8 cellular contexts compared by ENCODE assay signal in genomic region chr16:30394603-30395154, GRCh38. TPM values are rescaled to one million over a fixed set of nuclear protein-coding genes. Genes with fewer than 3 reads are reported as not detected.
DNase-seq lines count a peak whose midpoint lies in the region; ATAC-seq and TF ChIP-seq lines count a peak whose summit lies in the region.

No MANE protein-coding gene starts in this region.

- peaks cover 0 to 26% of the 10 kb centered on the region in 2 donors for H3K4me1 ChIP-seq in right atrium auricular region

- H3K4me3 ChIP-seq in right atrium auricular region = peak overlapping the region; percentile 83
- peak overlapping the region; percentile 80 for H3K4me3 ChIP-seq in skeletal muscle cell (ENCODE audit: low read depth, low read length)

- no peaks in the 10 kb centered on the region for H3K27me3 Mint-ChIP-seq in activated CD4-positive, alpha-beta T cell treated with anti-CD3 and anti-CD28 coated beads, Interleukin-2, amount 10 ng/mL, durations not matched to agents 24 days and 14 days
- no peaks in the 10 kb centered on the region for H3K27me3 Mint-ChIP-seq in activated T-helper 1 cell treated with anti-CD3 and anti-CD28 coated beads, Interleukin-12 subunit alpha, Interleukin-12 subunit beta, Interleukin-2, Interleukin-4 antibody, amounts not matched to agents 30 ng/mL and 10 ng/mL and 1 ng/mL, durations not matched to agents 14 hours and 24 hours and 36 hours (ENCODE audit: insufficient read depth)

- ATAC-seq in HG02973 (IDR thresholded peaks at IDR 0.05; ENCODE audit: unreplicated experiment) = no peak

- H3K36me3 Mint-ChIP-seq in activated CD4-positive, alpha-beta T cell treated with anti-CD3 and anti-CD28 coated beads, Interleukin-2, amount 10 ng/mL, durations not matched to agents 24 days and 14 days (ENCODE audit: low read depth) = peaks cover 19% of the 10 kb centered on the region
- peaks cover 16% of the 10 kb centered on the region for H3K36me3 Mint-ChIP-seq in activated T-helper 1 cell treated with anti-CD3 and anti-CD28 coated beads, Interleukin-12 subunit alpha, Interleukin-12 subunit beta, Interleukin-2, Interleukin-4 antibody, amounts not matched to agents 30 ng/mL and 10 ng/mL and 1 ng/mL, durations not matched to agents 14 hours and 24 hours and 36 hours (ENCODE audit: low read depth)

- peaks cover 11% of the 10 kb centered on the region for H3K36me3 ChIP-seq in right atrium auricular region

- H3K27ac Mint-ChIP-seq in activated CD4-positive, alpha-beta T cell treated with anti-CD3 and anti-CD28 coated beads, Interleukin-2, amount 10 ng/mL, durations not matched to agents 24 days and 14 days = peak overlapping the region; percentile 86
- peak overlapping the region; percentile 72 for H3K27ac Mint-ChIP-seq in activated T-helper 1 cell treated with anti-CD3 and anti-CD28 coated beads, Interleukin-12 subunit alpha, Interleukin-12 subunit beta, Interleukin-2, Interleukin-4 antibody, amounts not matched to agents 30 ng/mL and 10 ng/mL and 1 ng/mL, durations not matched to agents 14 hours and 24 hours and 36 hours

- TF ChIP-seq CTCF in right atrium auricular region (IDR thresholded peaks at IDR 0.05) = no peak

- H3K27ac ChIP-seq in right atrium auricular region = peak overlapping the region; percentile 84 to 89

- H3K9me3 Mint-ChIP-seq in activated CD4-positive, alpha-beta T cell treated with anti-CD3 and anti-CD28 coated beads, Interleukin-2, amount 10 ng/mL, durations not matched to agents 24 days and 14 days = no peaks in the 10 kb centered on the region
- no peaks in the 10 kb centered on the region for H3K9me3 Mint-ChIP-seq in activated T-helper 1 cell treated with anti-CD3 and anti-CD28 coated beads, Interleukin-12 subunit alpha, Interleukin-12 subunit beta, Interleukin-2, Interleukin-4 antibody, amounts not matched to agents 30 ng/mL and 10 ng/mL and 1 ng/mL, durations not matched to agents 14 hours and 24 hours and 36 hours

- H3K27me3 ChIP-seq in right atrium auricular region = no peaks in the 10 kb centered on the region

- H3K9me3 ChIP-seq in right atrium auricular region = no peaks in the 10 kb centered on the region

- H3K4me3 Mint-ChIP-seq in activated CD4-positive, alpha-beta T cell treated with anti-CD3 and anti-CD28 coated beads, Interleukin-2, amount 10 ng/mL, durations not matched to agents 24 days and 14 days = peak overlapping the region; percentile 96
- peak overlapping the region; percentile 90 for H3K4me3 Mint-ChIP-seq in activated T-helper 1 cell treated with anti-CD3 and anti-CD28 coated beads, Interleukin-12 subunit alpha, Interleukin-12 subunit beta, Interleukin-2, Interleukin-4 antibody, amounts not matched to agents 30 ng/mL and 10 ng/mL and 1 ng/mL, durations not matched to agents 14 hours and 24 hours and 36 hours

- intact Hi-C loops in activated CD4-positive, alpha-beta T cell treated with anti-CD3 and anti-CD28 coated beads, Interleukin-2, amount 10 ng/mL, durations not matched to agents 24 days and 14 days (cut with micrococcal nuclease) = loop anchor here (1.0 to 2.0 kb wide), 3 partner anchors 12 to 16 kb away; partner anchors contain the start of genes SEPTIN1 and ZNF771
- intact Hi-C loops in activated T-helper 1 cell treated with anti-CD3 and anti-CD28 coated beads, Interleukin-12 subunit alpha, Interleukin-12 subunit beta, Interleukin-2, Interleukin-4 antibody, amounts not matched to agents 30 ng/mL and 10 ng/mL and 1 ng/mL, durations not matched to agents 14 hours and 24 hours and 36 hours (cut with micrococcal nuclease) = loop anchor here (1.0 kb wide), 3 partner anchors 12 to 16 kb away; partner anchors contain the start of genes SEPTIN1 and ZNF771

- H3K4me1 Mint-ChIP-seq in activated CD4-positive, alpha-beta T cell treated with anti-CD3 and anti-CD28 coated beads, Interleukin-2, amount 10 ng/mL, durations not matched to agents 24 days and 14 days = peaks cover 27% of the 10 kb centered on the region
- peaks cover 35% of the 10 kb centered on the region for H3K4me1 Mint-ChIP-seq in activated T-helper 1 cell treated with anti-CD3 and anti-CD28 coated beads, Interleukin-12 subunit alpha, Interleukin-12 subunit beta, Interleukin-2, Interleukin-4 antibody, amounts not matched to agents 30 ng/mL and 10 ng/mL and 1 ng/mL, durations not matched to agents 14 hours and 24 hours and 36 hours (ENCODE audit: low read depth)

- DNase-seq in activated CD4-positive, alpha-beta T cell treated with anti-CD3 and anti-CD28 coated beads, Interleukin-2, amount 10 ng/mL, durations not matched to agents 24 days and 14 days = no peak
- DNase-seq in activated CD4-positive, alpha-beta T cell treated with anti-CD3 and anti-CD28 coated beads, Interleukin-2, amount 50 U/mL, for 48 hours = no peak
- DNase-seq in activated T-helper 1 cell treated with anti-CD3 and anti-CD28 coated beads, Interleukin-12 subunit alpha, Interleukin-12 subunit beta, Interleukin-2, Interleukin-4 antibody, amounts not matched to agents 30 ng/mL and 10 ng/mL and 1 ng/mL, durations not matched to agents 14 hours and 24 hours and 36 hours (ENCODE audit: low spot score) = no peak
- DNase-seq in right atrium auricular region (ENCODE audit: low spot score) = peak; percentile 72
- no peak for DNase-seq in skeletal muscle cell (ENCODE audit: low read depth)
- no peak for DNase-seq in SKM-1 treated with dmso at 0.1 percent for 144 hours (lab: John Stamatoyannopoulos, UW; ENCODE audit: unreplicated experiment)
- DNase-seq in stimulated activated CD4-positive, alpha-beta T cell treated with anti-CD3 and anti-CD28 coated beads, Interleukin-15, amount 100 ng/mL, for 24 hours = no peak

RNA-seq across cellular contexts. Expression of gene ZNF48, which starts 0.5 kb away (rescaled TPM):
- 16.5 and 18.3 TPM in 2 replicates for total RNA-seq in activated CD4-positive, alpha-beta T cell treated with anti-CD3 and anti-CD28 coated beads, Interleukin-2, amount 10 ng/mL, durations not matched to agents 24 days and 14 days
- 20.2 and 21.4 TPM in 2 replicates for total RNA-seq in activated T-helper 1 cell treated with anti-CD3 and anti-CD28 coated beads, Interleukin-12 subunit alpha, Interleukin-12 subunit beta, Interleukin-2, Interleukin-4 antibody, amounts not matched to agents 30 ng/mL and 10 ng/mL and 1 ng/mL, durations not matched to agents 14 hours and 24 hours and 36 hours
- 10 to 100 TPM in 1 of 2 donors, 1 to 10 TPM in 1; 5.7 to 10.7 TPM for total RNA-seq in right atrium auricular region

RNA-seq across cellular contexts. Expression of gene SEPTIN1, which starts 12.3 kb away (rescaled TPM):
- 162 and 163 TPM in 2 replicates for total RNA-seq in activated CD4-positive, alpha-beta T cell treated with anti-CD3 and anti-CD28 coated beads, Interleukin-2, amount 10 ng/mL, durations not matched to agents 24 days and 14 days
- total RNA-seq in activated T-helper 1 cell treated with anti-CD3 and anti-CD28 coated beads, Interleukin-12 subunit alpha, Interleukin-12 subunit beta, Interleukin-2, Interleukin-4 antibody, amounts not matched to agents 30 ng/mL and 10 ng/mL and 1 ng/mL, durations not matched to agents 14 hours and 24 hours and 36 hours = 195 and 200 TPM in 2 replicates
- under 1 TPM in 1 of 2 donors, not detected in 1; 0.35 TPM for total RNA-seq in right atrium auricular region

RNA-seq across cellular contexts. Expression of gene ZNF771, which starts 12.7 kb away (rescaled TPM):
- total RNA-seq in activated CD4-positive, alpha-beta T cell treated with anti-CD3 and anti-CD28 coated beads, Interleukin-2, amount 10 ng/mL, durations not matched to agents 24 days and 14 days = 8.6 and 10.3 TPM in 2 replicates
- 8.1 and 8.9 TPM in 2 replicates for total RNA-seq in activated T-helper 1 cell treated with anti-CD3 and anti-CD28 coated beads, Interleukin-12 subunit alpha, Interleukin-12 subunit beta, Interleukin-2, Interleukin-4 antibody, amounts not matched to agents 30 ng/mL and 10 ng/mL and 1 ng/mL, durations not matched to agents 14 hours and 24 hours and 36 hours
- 10 to 100 TPM; 13.0 to 14.3 TPM for total RNA-seq in right atrium auricular region

RNA-seq across cellular contexts. Expression of gene MYL11, which starts 20.1 kb away (rescaled TPM):
- total RNA-seq in activated CD4-positive, alpha-beta T cell treated with anti-CD3 and anti-CD28 coated beads, Interleukin-2, amount 10 ng/mL, durations not matched to agents 24 days and 14 days = 1.0 and 1.3 TPM in 2 replicates
- total RNA-seq in activated T-helper 1 cell treated with anti-CD3 and anti-CD28 coated beads, Interleukin-12 subunit alpha, Interleukin-12 subunit beta, Interleukin-2, Interleukin-4 antibody, amounts not matched to agents 30 ng/mL and 10 ng/mL and 1 ng/mL, durations not matched to agents 14 hours and 24 hours and 36 hours = 2.0 and 2.7 TPM in 2 replicates
- not detected for total RNA-seq in right atrium auricular region

RNA-seq across cellular contexts. Expression of gene TBC1D10B, which starts 24.4 kb away (rescaled TPM):
- 68.9 TPM in 2 replicates for total RNA-seq in activated CD4-positive, alpha-beta T cell treated with anti-CD3 and anti-CD28 coated beads, Interleukin-2, amount 10 ng/mL, durations not matched to agents 24 days and 14 days
- total RNA-seq in activated T-helper 1 cell treated with anti-CD3 and anti-CD28 coated beads, Interleukin-12 subunit alpha, Interleukin-12 subunit beta, Interleukin-2, Interleukin-4 antibody, amounts not matched to agents 30 ng/mL and 10 ng/mL and 1 ng/mL, durations not matched to agents 14 hours and 24 hours and 36 hours = 68.9 and 73.6 TPM in 2 replicates
- total RNA-seq in right atrium auricular region = 10 to 100 TPM; 20.0 to 22.3 TPM

Comparison
In these comparisons a context has a peak if more than half of its experiments do, and no peak if none do; other contexts are left out.
1. RNA of gene SEPTIN1, which starts 12.3 kb away (total RNA-seq): 195 to 200 TPM in activated T-helper 1 cell treated with anti-CD3 and anti-CD28 coated beads, Interleukin-12 subunit alpha, Interleukin-12 subunit beta, Interleukin-2, Interleukin-4 antibody, amounts not matched to agents 30 ng/mL and 10 ng/mL and 1 ng/mL, durations not matched to agents 14 hours and 24 hours and 36 hours and 162 to 163 TPM in activated CD4-positive, alpha-beta T cell treated with anti-CD3 and anti-CD28 coated beads, Interleukin-2, amount 10 ng/mL, durations not matched to agents 24 days and 14 days; 0.35 TPM in right atrium auricular region; every median in the first group is over 100 times any median in the second.